21 cellular contexts compared by ENCODE assay signal in genomic region chr12:111355181-111355925, GRCh38.
"Had no signal": no experiment of that assay in that cellular context is flagged by ENCODE, and none has a peak within 500 bp of the region (broad histone marks: within the 10 kb centered on the region; RNA-seq: fewer than 3 reads in every experiment).

No MANE protein-coding gene starts in this region.

- H3K4me3 ChIP-seq: ascending aorta, breast epithelium, prostate gland, skin epidermis, suprapubic skin had no signal

- H3K9me3 Mint-ChIP-seq: activated naive CD4-positive, alpha-beta T cell treated with anti-CD3 and anti-CD28 coated beads, Interleukin-2, amount 10 ng/mL, durations not matched to agents 7 days and 5 days; activated T-cell treated with anti-CD3 and anti-CD28 coated beads, Interleukin-2, amount 50 U/mL, for 24 hours; effector memory CD8-positive, alpha-beta T cell had no signal

- ATAC-seq: effector memory CD8-positive, alpha-beta T cell; foreskin keratinocyte; left ventricle myocardium superior; right cardiac atrium; stimulated activated naive CD8-positive, alpha-beta T cell treated with anti-CD3 and anti-CD28 coated beads, Interleukin-15, Interleukin-2, amounts not matched to agents 100 U/mL and 50 U/mL, for 24 hours had no signal

- H3K36me3 ChIP-seq: ascending aorta, breast epithelium, prostate gland, suprapubic skin had no signal

- H3K9me3 ChIP-seq: ascending aorta, breast epithelium, prostate gland, suprapubic skin had no signal

- H3K27ac Mint-ChIP-seq: activated CD4-positive, alpha-beta memory T cell treated with anti-CD3 and anti-CD28 coated beads for 36 hours; activated naive CD4-positive, alpha-beta T cell treated with anti-CD3 and anti-CD28 coated beads, Interleukin-2, amount 10 ng/mL, durations not matched to agents 7 days and 5 days; activated T-cell treated with anti-CD3 and anti-CD28 coated beads, Interleukin-2, amount 50 U/mL, for 24 hours; effector memory CD8-positive, alpha-beta T cell; nephron progenitor cell had no signal

- H3K4me3 Mint-ChIP-seq: activated CD4-positive, alpha-beta memory T cell treated with anti-CD3 and anti-CD28 coated beads for 36 hours; activated naive CD4-positive, alpha-beta T cell treated with anti-CD3 and anti-CD28 coated beads, Interleukin-2, amount 10 ng/mL, durations not matched to agents 7 days and 5 days; activated T-cell treated with anti-CD3 and anti-CD28 coated beads, Interleukin-2, amount 50 U/mL, for 24 hours; effector memory CD8-positive, alpha-beta T cell; nephron progenitor cell had no signal

- H3K27ac ChIP-seq: ascending aorta, breast epithelium, foreskin keratinocyte, prostate gland, skin epidermis, suprapubic skin had no signal

- H3K4me1 ChIP-seq: ascending aorta, breast epithelium, foreskin keratinocyte, prostate gland, suprapubic skin had no signal

- H3K36me3 Mint-ChIP-seq: activated CD4-positive, alpha-beta memory T cell treated with anti-CD3 and anti-CD28 coated beads for 36 hours; activated naive CD4-positive, alpha-beta T cell treated with anti-CD3 and anti-CD28 coated beads, Interleukin-2, amount 10 ng/mL, durations not matched to agents 7 days and 5 days had no signal

- DNase-seq: activated CD4-positive, alpha-beta memory T cell treated with anti-CD3 and anti-CD28 coated beads for 36 hours; activated CD4-positive, alpha-beta T cell treated with anti-CD3 and anti-CD28 coated beads for 1 hour; activated naive CD4-positive, alpha-beta T cell treated with anti-CD3 and anti-CD28 coated beads, Interleukin-2, amount 10 ng/mL, durations not matched to agents 7 days and 5 days; activated T-cell treated with anti-CD3 and anti-CD28 coated beads, Interleukin-2, amount 50 U/mL, for 24 hours; cerebellar nuclear complex; effector memory CD8-positive, alpha-beta T cell; foreskin keratinocyte; kidney glomerular epithelial cell; left ventricle myocardium superior; mesenchymal stem cell; nephron progenitor cell; right cardiac atrium; stimulated activated CD4-positive, alpha-beta T cell treated with anti-CD3 and anti-CD28 coated beads, Interleukin-4, amount 100 ng/mL, for 24 hours; stimulated activated naive CD8-positive, alpha-beta T cell treated with anti-CD3 and anti-CD28 coated beads, Interleukin-15, Interleukin-2, amounts not matched to agents 100 U/mL and 50 U/mL, for 24 hours; T-helper 9 cell; trophoblast cell had no signal
